In genomic region chr1:181062800-181063428, GRCh38 we compare ENCODE assay signal across 8 cellular contexts. TPM values are rescaled to one million over a fixed set of nuclear protein-coding genes. Genes with fewer than 3 reads are reported as not detected.
DNase-seq lines count a peak whose midpoint lies in the region; ATAC-seq and TF ChIP-seq lines count a peak whose summit lies in the region.

No MANE protein-coding gene starts in this region.

- H3K4me1 ChIP-seq in osteoblast (ENCODE audit: insufficient read depth, low read length): peaks cover 7% of the 10 kb centered on the region
- H3K4me1 ChIP-seq in uterus: no peaks in the 10 kb centered on the region

- H3K27ac Mint-ChIP-seq in activated T-helper 17 cell treated with anti-CD3 and anti-CD28 coated beads, Interleukin-2, amount 50 U/mL, for 72 hours: peak overlapping the region; percentile 90
- no peak overlapping the region for H3K27ac Mint-ChIP-seq in glutamatergic neuron (ENCODE audit: unreplicated experiment)

- no peak for TF ChIP-seq POLR2A in uterus (IDR thresholded peaks at IDR 0.05)

- no peaks in the 10 kb centered on the region for H4K20me1 ChIP-seq in osteoblast (ENCODE audit: insufficient read depth, low read length)

- peak overlapping the region; percentile 67 for H3K4me2 ChIP-seq in osteoblast (ENCODE audit: insufficient read depth, low read length)

- H3K27me3 Mint-ChIP-seq in activated T-helper 17 cell treated with anti-CD3 and anti-CD28 coated beads, Interleukin-2, amount 50 U/mL, for 72 hours: no peaks in the 10 kb centered on the region
- H3K27me3 Mint-ChIP-seq in glutamatergic neuron (ENCODE audit: unreplicated experiment): no peaks in the 10 kb centered on the region

- ATAC-seq in GM21390 (IDR thresholded peaks at IDR 0.05; ENCODE audit: unreplicated experiment) (peak; percentile 60), HG03565 (IDR thresholded peaks at IDR 0.05; ENCODE audit: unreplicated experiment) (peak; percentile 68)
- ATAC-seq in activated T-helper 17 cell treated with anti-CD3 and anti-CD28 coated beads, Interleukin-2, amount 50 U/mL, for 72 hours (replicated peaks): peak; percentile 92

- H3K9me3 ChIP-seq in osteoblast (ENCODE audit: low read depth, low read length): no peaks in the 10 kb centered on the region
- no peaks in the 10 kb centered on the region for H3K9me3 ChIP-seq in uterus

- DNase-seq in GM12864 (ENCODE audit: low read depth) (peak; percentile 69), osteoblast (ENCODE audit: insufficient read length, low spot score, missing footprints) (no peak), uterus (no peak), glutamatergic neuron (no peak)
- DNase-seq in effector CD4-positive, alpha-beta T cell: no peak

- H3K27me3 ChIP-seq in osteoblast (ENCODE audit: insufficient read depth, low read length) (no peaks in the 10 kb centered on the region), uterus (no peaks in the 10 kb centered on the region)

- intact Hi-C loops in uterus (cut with DNase I; ENCODE audit: low total_unique reads): no loop called here

- H3K4me3 ChIP-seq in GM12864 (ENCODE audit: low read depth, low read length) (peak overlapping the region; percentile 37; the same call in 1 of the 2 replicates), osteoblast (ENCODE audit: insufficient read depth, low read length) (peak overlapping the region; percentile 39), uterus (no peak overlapping the region)

- H2AFZ ChIP-seq in osteoblast (ENCODE audit: low read length): peak overlapping the region; percentile 76

- H3K27ac ChIP-seq in osteoblast (ENCODE audit: low read depth, low read length) (peak overlapping the region; percentile 16), uterus (no peak overlapping the region)

- H3K79me2 ChIP-seq in osteoblast (ENCODE audit: insufficient read depth, low read length): no peaks in the 10 kb centered on the region

- peaks cover 17% of the 10 kb centered on the region for H3K36me3 Mint-ChIP-seq in activated T-helper 17 cell treated with anti-CD3 and anti-CD28 coated beads, Interleukin-2, amount 50 U/mL, for 72 hours (ENCODE audit: low read depth)
- peaks cover 9% of the 10 kb centered on the region for H3K36me3 Mint-ChIP-seq in glutamatergic neuron (ENCODE audit: unreplicated experiment)

- TF ChIP-seq CTCF in GM12864 (IDR thresholded peaks at IDR 0.05; ENCODE audit: low read depth, low read length, missing control alignments) (no peak), osteoblast (IDR thresholded peaks at IDR 0.05; ENCODE audit: extremely low read depth, low read depth, low read length) (no peak), uterus (IDR thresholded peaks at IDR 0.05) (no peak), glutamatergic neuron (IDR thresholded peaks at IDR 0.05; ENCODE audit: partially characterized antibody, unreplicated experiment) (no peak)

- no peaks in the 10 kb centered on the region for H3K9me3 Mint-ChIP-seq in activated T-helper 17 cell treated with anti-CD3 and anti-CD28 coated beads, Interleukin-2, amount 50 U/mL, for 72 hours
- no peaks in the 10 kb centered on the region for H3K9me3 Mint-ChIP-seq in glutamatergic neuron (ENCODE audit: unreplicated experiment)

- peaks cover 13% of the 10 kb centered on the region for H3K4me1 Mint-ChIP-seq in activated T-helper 17 cell treated with anti-CD3 and anti-CD28 coated beads, Interleukin-2, amount 50 U/mL, for 72 hours
- peaks cover 17% of the 10 kb centered on the region for H3K4me1 Mint-ChIP-seq in glutamatergic neuron (ENCODE audit: low read depth, unreplicated experiment)

- H3K36me3 ChIP-seq in osteoblast (ENCODE audit: insufficient read depth, low read length) (no peaks in the 10 kb centered on the region), uterus (no peaks in the 10 kb centered on the region)

- H3K4me3 Mint-ChIP-seq in activated T-helper 17 cell treated with anti-CD3 and anti-CD28 coated beads, Interleukin-2, amount 50 U/mL, for 72 hours: peak overlapping the region; percentile 72
- H3K4me3 Mint-ChIP-seq in glutamatergic neuron (ENCODE audit: unreplicated experiment): no peak overlapping the region

RNA-seq across cellular contexts. Expression of gene IER5, which starts 25.6 kb away (rescaled TPM):
- total RNA-seq in activated T-helper 17 cell treated with anti-CD3 and anti-CD28 coated beads, Interleukin-2, amount 50 U/mL, for 72 hours: 10 to 100 TPM; 40.9 to 60.4 TPM
- total RNA-seq in osteoblast (16.2 and 17.4 TPM in 2 replicates), uterus (10 to 100 TPM; 19.4 to 34.8 (median 24.2) TPM), glutamatergic neuron (ENCODE audit: unreplicated experiment) (8.8 TPM)

RNA-seq across cellular contexts. Expression of gene MR1, which starts 29.1 kb away (rescaled TPM):
- total RNA-seq in activated T-helper 17 cell treated with anti-CD3 and anti-CD28 coated beads, Interleukin-2, amount 50 U/mL, for 72 hours: 10 to 100 TPM; 21.9 to 26.1 TPM
- total RNA-seq in osteoblast: 29.3 and 33.0 TPM in 2 replicates
- total RNA-seq in uterus: 10 to 100 TPM; 13.8 to 29.7 (median 16.2) TPM
- total RNA-seq in glutamatergic neuron (ENCODE audit: unreplicated experiment): not detected

RNA-seq across cellular contexts. Expression of gene STX6, which starts 40.2 kb away (rescaled TPM):
- 10 to 100 TPM; 17.5 to 26.4 TPM for total RNA-seq in activated T-helper 17 cell treated with anti-CD3 and anti-CD28 coated beads, Interleukin-2, amount 50 U/mL, for 72 hours
- total RNA-seq in osteoblast (27.1 and 32.2 TPM in 2 replicates), uterus (10 to 100 TPM in 3 of 4 donors, 1 to 10 TPM in 1; 3.1 to 42.5 (median 17.5) TPM), glutamatergic neuron (ENCODE audit: unreplicated experiment) (46.6 TPM)

Comparison
In these comparisons a context has a peak if more than half of its experiments do, and no peak if none do; other contexts are left out.
1. H3K4me3 ChIP-seq: peak in GM12864 (single experiment) and osteoblast (single experiment); none in uterus (0 of 2).
2. RNA of gene MR1, which starts 29.1 kb away (total RNA-seq): 29.3 to 33.0 TPM in osteoblast, 21.9 to 26.1 TPM in activated T-helper 17 cell treated with anti-CD3 and anti-CD28 coated beads, Interleukin-2, amount 50 U/mL, for 72 hours and 13.8 to 29.7 TPM in uterus; not detected in glutamatergic neuron (single experiment); every median in the first group is over 10 times any median in the second.
3. Peak in every context shown above with its lines, with median percentiles within 50 percentile points of each other: ATAC-seq.